ENCODE assay signal across 1 cellular context in the genomic region with DNA sequence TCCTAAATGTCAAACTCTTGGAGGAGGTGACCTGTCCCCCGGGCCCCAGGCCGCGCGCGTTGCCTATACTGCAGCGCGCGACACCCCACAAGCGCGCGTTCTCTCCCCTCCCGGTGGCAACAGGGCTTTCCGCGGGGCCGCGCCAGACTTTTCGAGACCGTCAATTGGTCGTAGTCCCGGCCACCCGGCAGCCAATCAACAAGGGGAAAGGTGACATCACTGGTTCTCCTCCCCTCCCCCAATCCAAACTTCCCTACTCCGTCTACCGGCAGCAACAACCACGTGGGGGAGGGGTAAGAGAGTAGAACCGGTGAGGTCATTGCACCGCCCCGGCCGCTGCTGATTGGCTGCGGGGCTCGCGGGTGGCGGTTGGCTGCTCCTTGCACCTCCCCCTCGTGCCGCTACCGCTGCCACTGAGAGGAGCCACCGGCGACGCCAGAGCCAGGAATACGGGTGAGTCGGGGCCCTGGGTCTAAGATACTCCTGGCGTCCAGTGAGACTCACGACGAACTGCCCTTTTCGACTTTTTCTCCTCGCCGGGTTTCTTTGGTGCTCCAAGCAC.
A peak's percentile ranks its signal among the peaks of the same experiment; 100 is the strongest.
TF ChIP-seq lines count a peak whose summit lies in the region.

No MANE protein-coding gene starts in this region.

TF ChIP-seq in SK-N-SH, 30 proteins besides CTCF, POLR2A, EP300 and RAD21:
- no peak for TF ChIP-seq GABPA (IDR thresholded peaks at IDR 0.05; ENCODE audit: low read depth)
- TF ChIP-seq FOXM1 (IDR thresholded peaks at IDR 0.05; ENCODE audit: low read depth): no peak
- no peak for TF ChIP-seq EZH2phosphoT487 (IDR thresholded peaks at IDR 0.05; ENCODE audit: borderline replicate concordance, low read depth)
- TF ChIP-seq TCF12 (IDR thresholded peaks at IDR 0.05): no peak
- peak; percentile 98 for TF ChIP-seq CHD2 (IDR thresholded peaks at IDR 0.05; ENCODE audit: low read length, partially characterized antibody)
- TF ChIP-seq PBX3 (IDR thresholded peaks at IDR 0.05): no peak; the same call in 1 of the 2 replicates
- TF ChIP-seq, protein P1, sequence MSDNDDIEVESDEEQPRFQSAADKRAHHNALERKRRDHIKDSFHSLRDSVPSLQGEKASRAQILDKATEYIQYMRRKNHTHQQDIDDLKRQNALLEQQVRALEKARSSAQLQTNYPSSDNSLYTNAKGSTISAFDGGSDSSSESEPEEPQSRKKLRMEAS (IDR thresholded peaks at IDR 0.05; ENCODE audit: low read depth): peak; percentile 88
- TF ChIP-seq, protein P2, sequence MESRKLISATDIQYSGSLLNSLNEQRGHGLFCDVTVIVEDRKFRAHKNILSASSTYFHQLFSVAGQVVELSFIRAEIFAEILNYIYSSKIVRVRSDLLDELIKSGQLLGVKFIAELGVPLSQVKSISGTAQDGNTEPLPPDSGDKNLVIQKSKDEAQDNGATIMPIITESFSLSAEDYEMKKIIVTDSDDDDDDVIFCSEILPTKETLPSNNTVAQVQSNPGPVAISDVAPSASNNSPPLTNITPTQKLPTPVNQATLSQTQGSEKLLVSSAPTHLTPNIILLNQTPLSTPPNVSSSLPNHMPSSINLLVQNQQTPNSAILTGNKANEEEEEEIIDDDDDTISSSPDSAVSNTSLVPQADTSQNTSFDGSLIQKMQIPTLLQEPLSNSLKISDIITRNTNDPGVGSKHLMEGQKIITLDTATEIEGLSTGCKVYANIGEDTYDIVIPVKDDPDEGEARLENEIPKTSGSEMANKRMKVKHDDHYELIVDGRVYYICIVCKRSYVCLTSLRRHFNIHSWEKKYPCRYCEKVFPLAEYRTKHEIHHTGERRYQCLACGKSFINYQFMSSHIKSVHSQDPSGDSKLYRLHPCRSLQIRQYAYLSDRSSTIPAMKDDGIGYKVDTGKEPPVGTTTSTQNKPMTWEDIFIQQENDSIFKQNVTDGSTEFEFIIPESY (IDR thresholded peaks at IDR 0.05; ENCODE audit: borderline replicate concordance, low read depth): no peak
- peak; percentile 17; the same call in 1 of the 2 replicates for TF ChIP-seq SMC3 (IDR thresholded peaks at IDR 0.05; ENCODE audit: low read depth, low read length)
- no peak for TF ChIP-seq YY1 (IDR thresholded peaks at IDR 0.05; ENCODE audit: low read depth)
- TF ChIP-seq GATA2 (CRISPR knock-in tag; IDR thresholded peaks at IDR 0.05): no peak
- TF ChIP-seq NRF1 (IDR thresholded peaks at IDR 0.05; ENCODE audit: low read depth, low read length): no peak
- TF ChIP-seq MEF2A (IDR thresholded peaks at IDR 0.05; ENCODE audit: borderline replicate concordance, low read depth): no peak
- TF ChIP-seq RXRA (IDR thresholded peaks at IDR 0.05; ENCODE audit: borderline replicate concordance, low read depth): no peak
- 0 out of 2 replicates have a peak, but pooled peaks have one; percentile 10 for TF ChIP-seq REST (IDR thresholded peaks at IDR 0.05; ENCODE audit: low read depth, low read length)
- TF ChIP-seq, protein P3, sequence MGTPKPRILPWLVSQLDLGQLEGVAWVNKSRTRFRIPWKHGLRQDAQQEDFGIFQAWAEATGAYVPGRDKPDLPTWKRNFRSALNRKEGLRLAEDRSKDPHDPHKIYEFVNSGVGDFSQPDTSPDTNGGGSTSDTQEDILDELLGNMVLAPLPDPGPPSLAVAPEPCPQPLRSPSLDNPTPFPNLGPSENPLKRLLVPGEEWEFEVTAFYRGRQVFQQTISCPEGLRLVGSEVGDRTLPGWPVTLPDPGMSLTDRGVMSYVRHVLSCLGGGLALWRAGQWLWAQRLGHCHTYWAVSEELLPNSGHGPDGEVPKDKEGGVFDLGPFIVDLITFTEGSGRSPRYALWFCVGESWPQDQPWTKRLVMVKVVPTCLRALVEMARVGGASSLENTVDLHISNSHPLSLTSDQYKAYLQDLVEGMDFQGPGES (IDR thresholded peaks at IDR 0.05; ENCODE audit: low read depth, low read length): no peak
- TF ChIP-seq, protein P4, sequence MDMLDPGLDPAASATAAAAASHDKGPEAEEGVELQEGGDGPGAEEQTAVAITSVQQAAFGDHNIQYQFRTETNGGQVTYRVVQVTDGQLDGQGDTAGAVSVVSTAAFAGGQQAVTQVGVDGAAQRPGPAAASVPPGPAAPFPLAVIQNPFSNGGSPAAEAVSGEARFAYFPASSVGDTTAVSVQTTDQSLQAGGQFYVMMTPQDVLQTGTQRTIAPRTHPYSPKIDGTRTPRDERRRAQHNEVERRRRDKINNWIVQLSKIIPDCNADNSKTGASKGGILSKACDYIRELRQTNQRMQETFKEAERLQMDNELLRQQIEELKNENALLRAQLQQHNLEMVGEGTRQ (IDR thresholded peaks at IDR 0.05; ENCODE audit: borderline replicate concordance, low read depth, low read length): no peak; the same call in 1 of the 2 replicates
- TF ChIP-seq NFIC (IDR thresholded peaks at IDR 0.05; ENCODE audit: borderline replicate concordance): no peak
- peak; percentile 42; the same call in 1 of the 2 replicates for TF ChIP-seq USF1 (IDR thresholded peaks at IDR 0.05; ENCODE audit: borderline replicate concordance, low read depth)
- TF ChIP-seq ELF1 (IDR thresholded peaks at IDR 0.05): no peak; the same call in 1 of the 2 replicates
- peak; percentile 46; the same call in 1 of the 2 replicates for TF ChIP-seq TAF1 (IDR thresholded peaks at IDR 0.05; ENCODE audit: borderline replicate concordance, low read depth, low read length)
- TF ChIP-seq SIN3A (IDR thresholded peaks at IDR 0.05; ENCODE audit: borderline replicate concordance, low read depth, low read length): no peak
- no peak; the same call in 1 of the 2 replicates for TF ChIP-seq FOSL2 (IDR thresholded peaks at IDR 0.05; ENCODE audit: borderline replicate concordance, low read depth)
- TF ChIP-seq RCOR1 (IDR thresholded peaks at IDR 0.05; ENCODE audit: low read length): peak; percentile 44; the same call in 1 of the 2 replicates
- peak; percentile 75 for TF ChIP-seq MXI1 (IDR thresholded peaks at IDR 0.05; ENCODE audit: low read depth, low read length)
- no peak for TF ChIP-seq POLR2AphosphoS5 (IDR thresholded peaks at IDR 0.05; ENCODE audit: low read depth, low read length)
- TF ChIP-seq TEAD4 (IDR thresholded peaks at IDR 0.05; ENCODE audit: borderline replicate concordance, insufficient read depth): no peak
- 0 out of 2 replicates have a peak, but pooled peaks have one; percentile 34 for TF ChIP-seq FOXJ3 (CRISPR knock-in tag; IDR thresholded peaks at IDR 0.05)
- peak; percentile 33; the same call in 1 of the 2 replicates for TF ChIP-seq JUND (IDR thresholded peaks at IDR 0.05)
- TF ChIP-seq RFX5 (IDR thresholded peaks at IDR 0.05; ENCODE audit: low read length): peak; percentile 93
